Comparison of ENCODE assay signal across 34 cellular contexts in genomic region chr3:7917443-7918151, GRCh38.
DNase-seq lines count a peak whose midpoint lies in the region; ATAC-seq, FAIRE-seq and TF ChIP-seq lines count a peak whose summit lies in the region.
"Had no signal": no experiment of that assay in that cellular context is flagged by ENCODE, and none has a peak within 500 bp of the region (broad histone marks: within the 10 kb centered on the region; RNA-seq: fewer than 3 reads in every experiment).

No MANE protein-coding gene starts in this region.

- H3K9me3 ChIP-seq in suprapubic skin: no peaks in the 10 kb centered on the region
- H3K9me3 ChIP-seq: colonic mucosa, right lobe of liver, thyroid gland, vagina had no signal

- no peak overlapping the region for H3K4me3 ChIP-seq in suprapubic skin
- H3K4me3 ChIP-seq: colonic mucosa, GM23338, right lobe of liver, thyroid gland, vagina had no signal

- H3K27me3 ChIP-seq in suprapubic skin: no peaks in the 10 kb centered on the region
- H3K27me3 ChIP-seq: colonic mucosa, right lobe of liver, thyroid gland, vagina had no signal

- in situ Hi-C loops in GM13976 (cut with MboI; ENCODE audit: low sequenced_read_pairs, unreplicated experiment): no loop called here

- no peak for TF ChIP-seq CTCF in GM13976 (IDR thresholded peaks at IDR 0.05; ENCODE audit: borderline replicate concordance, control extremely low read depth, extremely low read depth, insufficient read depth, missing control alignments)
- TF ChIP-seq CTCF in suprapubic skin (IDR thresholded peaks at IDR 0.05): no peak

- peaks cover 2% of the 10 kb centered on the region for H3K4me1 Mint-ChIP-seq in activated CD4-positive, alpha-beta T cell treated with anti-CD3 and anti-CD28 coated beads, Interleukin-2, amount 10 ng/mL, durations not matched to agents 24 days and 14 days
- H3K4me1 Mint-ChIP-seq in activated naive CD8-positive, alpha-beta T cell treated with anti-CD3 and anti-CD28 coated beads for 36 hours: peaks cover 8% of the 10 kb centered on the region
- H3K4me1 Mint-ChIP-seq: stimulated activated naive B cell treated with anti-CD40 and anti-IgM and Interleukin-4, amounts not matched to agents 10 μg/mL and 1 μg/mL and 100 μg/mL, for 72 hours had no signal

- TF ChIP-seq EP300 in suprapubic skin (IDR thresholded peaks at IDR 0.05): no peak

- WGBS in suprapubic skin: 72% methylated on average over 4 of the region's 4 CpGs

- no peak for FAIRE-seq in GM12891 (lab: Jason Lieb, UNC)
- FAIRE-seq: A204.1, GM12892, RCC 7860 had no signal

- no peaks in the 10 kb centered on the region for H3K27me3 Mint-ChIP-seq in activated CD4-positive, alpha-beta T cell treated with anti-CD3 and anti-CD28 coated beads, Interleukin-2, amount 10 ng/mL, durations not matched to agents 24 days and 14 days
- no peaks in the 10 kb centered on the region for H3K27me3 Mint-ChIP-seq in activated naive CD8-positive, alpha-beta T cell treated with anti-CD3 and anti-CD28 coated beads for 36 hours
- H3K27me3 Mint-ChIP-seq: naive thymus-derived CD4-positive, alpha-beta T cell; progenitor cell of endocrine pancreas; stimulated activated naive B cell treated with anti-CD40 and anti-IgM and Interleukin-4, amounts not matched to agents 10 μg/mL and 1 μg/mL and 100 μg/mL, for 72 hours had no signal

- TF ChIP-seq POLR2A in GM12891 (IDR thresholded peaks at IDR 0.05; ENCODE audit: low read depth, low read length): no peak
- no peak for TF ChIP-seq POLR2A in suprapubic skin (IDR thresholded peaks at IDR 0.05)

- intact Hi-C loops in activated CD4-positive, alpha-beta T cell treated with anti-CD3 and anti-CD28 coated beads, Interleukin-2, amount 10 ng/mL, durations not matched to agents 24 days and 14 days (cut with micrococcal nuclease): loop anchor here (1.0 kb wide), 1 partner anchor 40 kb away; no protein-coding TSS in a partner anchor

- no peaks in the 10 kb centered on the region for H3K36me3 Mint-ChIP-seq in activated CD4-positive, alpha-beta T cell treated with anti-CD3 and anti-CD28 coated beads, Interleukin-2, amount 10 ng/mL, durations not matched to agents 24 days and 14 days (ENCODE audit: low read depth)
- peaks cover 1% of the 10 kb centered on the region for H3K36me3 Mint-ChIP-seq in activated naive CD8-positive, alpha-beta T cell treated with anti-CD3 and anti-CD28 coated beads for 36 hours
- H3K36me3 Mint-ChIP-seq: CD8-positive, alpha-beta T cell; naive thymus-derived CD4-positive, alpha-beta T cell; stimulated activated naive B cell treated with anti-CD40 and anti-IgM and Interleukin-4, amounts not matched to agents 10 μg/mL and 1 μg/mL and 100 μg/mL, for 72 hours had no signal

- ATAC-seq in HG03045 (IDR thresholded peaks at IDR 0.05; ENCODE audit: unreplicated experiment): no peak
- ATAC-seq: CD8-positive, alpha-beta T cell; GM23338; naive thymus-derived CD4-positive, alpha-beta T cell; right lobe of liver; stimulated activated naive B cell treated with anti-CD40 and anti-IgM and Interleukin-4, amounts not matched to agents 10 μg/mL and 1 μg/mL and 100 μg/mL, for 72 hours had no signal

- no peaks in the 10 kb centered on the region for H3K4me1 ChIP-seq in suprapubic skin
- H3K4me1 ChIP-seq: colonic mucosa, right lobe of liver, thyroid gland, vagina had no signal

- H3K9me3 Mint-ChIP-seq in activated CD4-positive, alpha-beta T cell treated with anti-CD3 and anti-CD28 coated beads, Interleukin-2, amount 10 ng/mL, durations not matched to agents 24 days and 14 days: no peaks in the 10 kb centered on the region
- peaks cover 4% of the 10 kb centered on the region for H3K9me3 Mint-ChIP-seq in activated naive CD8-positive, alpha-beta T cell treated with anti-CD3 and anti-CD28 coated beads for 36 hours
- H3K9me3 Mint-ChIP-seq: CD8-positive, alpha-beta T cell had no signal

- H3K4me3 Mint-ChIP-seq in activated CD4-positive, alpha-beta T cell treated with anti-CD3 and anti-CD28 coated beads, Interleukin-2, amount 10 ng/mL, durations not matched to agents 24 days and 14 days: no peak overlapping the region
- H3K4me3 Mint-ChIP-seq in activated naive CD8-positive, alpha-beta T cell treated with anti-CD3 and anti-CD28 coated beads for 36 hours: no peak overlapping the region
- H3K4me3 Mint-ChIP-seq: CD8-positive, alpha-beta T cell; GM23338; stimulated activated naive B cell treated with anti-CD40 and anti-IgM and Interleukin-4, amounts not matched to agents 10 μg/mL and 1 μg/mL and 100 μg/mL, for 72 hours had no signal

- H3K27ac Mint-ChIP-seq in activated CD4-positive, alpha-beta T cell treated with anti-CD3 and anti-CD28 coated beads, Interleukin-2, amount 10 ng/mL, durations not matched to agents 24 days and 14 days: no peak overlapping the region
- H3K27ac Mint-ChIP-seq in activated naive CD8-positive, alpha-beta T cell treated with anti-CD3 and anti-CD28 coated beads for 36 hours: peak overlapping the region; percentile 9
- H3K27ac Mint-ChIP-seq: CD8-positive, alpha-beta T cell; GM23338; naive thymus-derived CD4-positive, alpha-beta T cell; progenitor cell of endocrine pancreas; stimulated activated naive B cell treated with anti-CD40 and anti-IgM and Interleukin-4, amounts not matched to agents 10 μg/mL and 1 μg/mL and 100 μg/mL, for 72 hours had no signal

- no peak overlapping the region for H3K27ac ChIP-seq in suprapubic skin
- H3K27ac ChIP-seq: colonic mucosa, right lobe of liver, thyroid gland, vagina had no signal

- peak; percentile 41 for DNase-seq in activated CD4-positive, alpha-beta T cell treated with anti-CD3 and anti-CD28 coated beads for 48 hours
- DNase-seq in activated CD4-positive, alpha-beta T cell treated with anti-CD3 and anti-CD28 coated beads, Interleukin-2, amount 10 ng/mL, durations not matched to agents 24 days and 14 days: no peak
- DNase-seq in GM12891 (ENCODE audit: insufficient read length, low spot score): no peak
- DNase-seq in activated naive CD8-positive, alpha-beta T cell treated with anti-CD3 and anti-CD28 coated beads for 36 hours: peak; percentile 7
- DNase-seq in stimulated activated CD8-positive, alpha-beta memory T cell treated with anti-CD3 and anti-CD28 coated beads, Interleukin-12 subunit alpha, Interleukin-12 subunit beta, amount 100 ng/mL, for 24 hours (ENCODE audit: extremely low read depth): peak; percentile 1
- no peak for DNase-seq in GM13976 (ENCODE audit: low spot score)
- no peak for DNase-seq in suprapubic skin (ENCODE audit: low spot score in 2 of 2)
- DNase-seq: activated CD4-positive, CD25-positive, alpha-beta regulatory T cell; activated gamma-delta T cell treated with Interleukin-2 at 50 U/mL for 16 hours; aorta; CD8-positive, alpha-beta T cell; colonic mucosa; DMS 273 treated with DMSO at 0.1 percent for 48 hours; effector memory CD4-positive, alpha-beta T cell; EL; erythroblast; glutamatergic neuron; islet precursor cell; midbrain; NCI-H146; NCI-H2107; NCI-H446; NCI-H774; right lobe of liver; stimulated activated naive B cell treated with anti-CD40 and anti-IgM and Interleukin-4, amounts not matched to agents 10 μg/mL and 1 μg/mL and 100 μg/mL, for 72 hours; thyroid gland had no signal

- H3K36me3 ChIP-seq in suprapubic skin: no peaks in the 10 kb centered on the region
- H3K36me3 ChIP-seq: colonic mucosa, right lobe of liver, thyroid gland, vagina had no signal

TF ChIP-seq in GM12891, 5 proteins besides CTCF, POLR2A, EP300 and RAD21:
- TF ChIP-seq SPI1 (IDR thresholded peaks at IDR 0.05; ENCODE audit: low read depth, low read length) (peak; percentile 52; the same call in 1 of the 2 replicates), TAF1 (IDR thresholded peaks at IDR 0.05; ENCODE audit: low read depth, low read length) (no peak), PAX5 (IDR thresholded peaks at IDR 0.05; ENCODE audit: insufficient read depth, low read length, severe bottlenecking) (no peak), POU2F2 (IDR thresholded peaks at IDR 0.05; ENCODE audit: low read depth, low read length) (no peak), POLR2AphosphoS5 (IDR thresholded peaks at IDR 0.05; ENCODE audit: low read depth, low read length) (no peak)

Comparison
In these comparisons a context has a peak if more than half of its experiments do, and no peak if none do; other contexts are left out.
1. DNase-seq: peak in activated CD4-positive, alpha-beta T cell treated with anti-CD3 and anti-CD28 coated beads for 48 hours (single experiment), activated naive CD8-positive, alpha-beta T cell treated with anti-CD3 and anti-CD28 coated beads for 36 hours (single experiment) and stimulated activated CD8-positive, alpha-beta memory T cell treated with anti-CD3 and anti-CD28 coated beads, Interleukin-12 subunit alpha, Interleukin-12 subunit beta, amount 100 ng/mL, for 24 hours (single experiment); none in activated CD4-positive, alpha-beta T cell treated with anti-CD3 and anti-CD28 coated beads, Interleukin-2, amount 10 ng/mL, durations not matched to agents 24 days and 14 days (single experiment), GM12891 (single experiment), GM13976 (single experiment) and suprapubic skin (0 of 2).